ENCODE assay signal across 20 cellular contexts in genomic region chr19:38720559-38721236, GRCh38. TPM values are rescaled to one million over a fixed set of nuclear protein-coding genes. Genes with fewer than 3 reads are reported as not detected.
DNase-seq lines count a peak whose midpoint lies in the region; ATAC-seq, FAIRE-seq and TF ChIP-seq lines count a peak whose summit lies in the region.
"Had no signal": no experiment of that assay in that cellular context is flagged by ENCODE, and none has a peak within 500 bp of the region (broad histone marks: within the 10 kb centered on the region; RNA-seq: fewer than 3 reads in every experiment).

No MANE protein-coding gene starts in this region.

- H3K36me3 Mint-ChIP-seq in MCF 10A (ENCODE audit: insufficient read depth, unreplicated experiment) = peaks cover 90% of the 10 kb centered on the region
- H3K36me3 Mint-ChIP-seq in type B pancreatic cell = no peaks in the 10 kb centered on the region

- POLR2A ChIA-PET in MCF 10A (lab: Yijun Ruan, JAX) (interaction anchor here (0.6 to 2.3 kb wide), 2 partner anchors 11 to 72 kb away, joined by 4 to 10 read pairs; no protein-coding TSS in a partner anchor), H1 (lab: Charles Lee; ENCODE audit: partially characterized antibody) (interaction anchor here (0.5 to 1.0 kb wide), 3 partner anchors 12 to 323 kb away, joined by 3 read pairs; partner anchors contain the start of gene ACTN4)

- no peak overlapping the region for H3K18ac ChIP-seq in H1 (ENCODE audit: extremely low read depth, low read length)

- peaks cover 5 to 21% of the 10 kb centered on the region in 2 experiments for H4K20me1 ChIP-seq in H1 (replicated peaks in 1 of 2; ENCODE audit: control insufficient read depth in 1 of 2, insufficient read depth in 2 of 2, low read length in 2 of 2)

- H2AK5ac ChIP-seq in H1 (ENCODE audit: low read depth, low read length) = no peak overlapping the region

- H3K4me2 ChIP-seq in H1 (ENCODE audit: insufficient read depth in 1 of 2, low read depth in 2 of 2, low read length in 2 of 2) = no peak overlapping the region

- H3K23me2 ChIP-seq in H1 (ENCODE audit: low read depth, low read length) = no peaks in the 10 kb centered on the region; the same call in 1 of the 2 replicates

- intact Hi-C loops in breast epithelium (cut with DNase I; ENCODE audit: low total_unique reads) = no loop called here
- intact Hi-C loops in MCF 10A (cut with micrococcal nuclease) = no loop called here
- intact Hi-C loops in pancreas (cut with DNase I) = no loop called here

- H4K5ac ChIP-seq in H1 (ENCODE audit: insufficient read length, low read depth, low read length) = no peak overlapping the region

- H3K9me3 ChIP-seq in breast epithelium (no peaks in the 10 kb centered on the region), H1 (ENCODE audit: insufficient read depth in 2 of 2, low read depth in 1 of 2, low read length in 1 of 2) (no peaks in the 10 kb centered on the region), pancreas (no peaks in the 10 kb centered on the region)
- H3K9me3 ChIP-seq: MG63 had no signal

- H2BK120ac ChIP-seq in H1 (replicated peaks; ENCODE audit: low read depth, low read length) = no peak overlapping the region

- H3K27ac Mint-ChIP-seq in MCF 10A (ENCODE audit: low read depth, unreplicated experiment) (no peak overlapping the region), type B pancreatic cell (peak overlapping the region; percentile 29)

- no peak for TF ChIP-seq POLR2A in breast epithelium (IDR thresholded peaks at IDR 0.05)
- TF ChIP-seq POLR2A in H1 (IDR thresholded peaks at IDR 0.05; ENCODE audit: control extremely low read depth in 1 of 2, low read depth in 2 of 2, low read length in 2 of 2) = no peak

- no peak overlapping the region for H2BK20ac ChIP-seq in H1 (ENCODE audit: low read length)

- H4K91ac ChIP-seq in H1 (replicated peaks; ENCODE audit: insufficient read length, low read length) = no peak overlapping the region

- H4K8ac ChIP-seq in H1 (ENCODE audit: extremely low read depth, insufficient read depth, low read length) = 0 out of 2 replicates have a peak overlapping the region, but pooled peaks have one; percentile 51

- H3K79me1 ChIP-seq in H1 (ENCODE audit: low read depth, low read length) = peaks cover 4% of the 10 kb centered on the region; the same call in 1 of the 2 replicates

- peaks cover 13% of the 10 kb centered on the region for H3K4me1 Mint-ChIP-seq in MCF 10A (ENCODE audit: insufficient read depth, unreplicated experiment)
- no peaks in the 10 kb centered on the region for H3K4me1 Mint-ChIP-seq in type B pancreatic cell (ENCODE audit: unreplicated experiment)

- FAIRE-seq in H1 (lab: Jason Lieb, UNC) (no peak), pancreas (lab: Jason Lieb, UNC) (no peak)
- FAIRE-seq: endothelial cell of umbilical vein had no signal

- CTCF ChIA-PET in MCF 10A (lab: Yijun Ruan, JAX) (interaction anchor here (0.5 to 1.2 kb wide), 4 partner anchors 8 to 407 kb away, joined by 3 to 4 read pairs (median 3); no protein-coding TSS in a partner anchor), H1 (lab: Charles Lee; ENCODE audit: partially characterized antibody) (interaction anchor here (0.6 to 2.4 kb wide), 2 partner anchors 9 to 10 kb away, joined by 3 to 8 read pairs; no protein-coding TSS in a partner anchor)

- H3K56ac ChIP-seq in H1 (replicated peaks; ENCODE audit: insufficient read length, low read depth, low read length) = no peak overlapping the region

- H3K4me3 ChIP-seq in breast epithelium (no peak overlapping the region), H1 (ENCODE audit: extremely low read depth in 1 of 4, insufficient read depth in 2 of 4, low read depth in 3 of 4, low read length in 4 of 4) (no peak overlapping the region), pancreas (no peak overlapping the region)
- H3K4me3 ChIP-seq: MG63 had no signal

- peaks cover 10% of the 10 kb centered on the region for H3K36me3 ChIP-seq in breast epithelium
- H3K36me3 ChIP-seq in H1 (ENCODE audit: control insufficient read depth in 2 of 4, insufficient read depth in 4 of 4, low read length in 3 of 4) = peaks cover 26 to 71% (median 62%) of the 10 kb centered on the region in 4 experiments; a peak in 7 of 8 replicates
- peaks cover 9 to 83% (median 56%) of the 10 kb centered on the region in 3 donors for H3K36me3 ChIP-seq in pancreas

- no peaks in the 10 kb centered on the region for H3K9me3 Mint-ChIP-seq in MCF 10A (ENCODE audit: unreplicated experiment)
- no peaks in the 10 kb centered on the region for H3K9me3 Mint-ChIP-seq in type B pancreatic cell

- no TSS peak for BruUV-seq in MCF 10A (replicated peaks; lab: Mats Ljungman, UMichigan)

- H3K27me3 ChIP-seq in breast epithelium (no peaks in the 10 kb centered on the region), H1 (replicated peaks in 1 of 4; ENCODE audit: control insufficient read depth in 3 of 4, extremely low read depth in 1 of 4, insufficient read depth in 3 of 4, low read length in 3 of 4) (no peaks in the 10 kb centered on the region), pancreas (no peaks in the 10 kb centered on the region)
- H3K27me3 ChIP-seq: brain microvascular endothelial cell, MG63 had no signal

- no peak overlapping the region for H2AFZ ChIP-seq in H1 (ENCODE audit: low read length)

- H3K4me1 ChIP-seq in breast epithelium (peaks cover 12 to 24% of the 10 kb centered on the region in 2 donors), H1 (replicated peaks in 1 of 4; ENCODE audit: control insufficient read depth in 3 of 4, insufficient read depth in 4 of 4, low read length in 3 of 4) (no peaks in the 10 kb centered on the region), pancreas (no peaks in the 10 kb centered on the region)

- WGBS in H1 (ENCODE audit: extremely low coverage in 1 of 2, insufficient coverage in 1 of 2, insufficient read length in 1 of 2, insufficient replicate concordance in 2 of 2, low coverage in 1 of 2, low lambda C conversion rate in 2 of 2, missing lambda C conversion rate in 1 of 2), 2 experiments = 87% methylated on average over 15 of the region's 15 CpGs; no CpG with 5 or more reads in 1 of the 2 experiments
- WGBS in pancreas, 2 donors = 91 to 95% methylated on average over 15 of the region's 15 CpGs

- H3K4me3 Mint-ChIP-seq in MCF 10A (ENCODE audit: unreplicated experiment) (no peak overlapping the region), type B pancreatic cell (no peak overlapping the region)

- H2BK12ac ChIP-seq in H1 (ENCODE audit: low read depth, low read length) = no peak overlapping the region

- H3K27me3 Mint-ChIP-seq in MCF 10A (ENCODE audit: insufficient read depth, unreplicated experiment) (no peaks in the 10 kb centered on the region), type B pancreatic cell (no peaks in the 10 kb centered on the region)

- no peak overlapping the region for H3K9ac ChIP-seq in H1 (replicated peaks in 1 of 4; ENCODE audit: extremely low read depth in 1 of 4, low read depth in 3 of 4, low read length in 3 of 4)

- no peak overlapping the region for H3K23ac ChIP-seq in H1 (ENCODE audit: insufficient read length)

- no peak overlapping the region; the same call in 1 of the 2 replicates for H2BK5ac ChIP-seq in H1 (ENCODE audit: low read depth, low read length)

- no peak overlapping the region for H3K14ac ChIP-seq in H1 (ENCODE audit: insufficient read length)

- H3K27ac ChIP-seq in breast epithelium (peak overlapping the region; percentile 82 to 92), H1 (ENCODE audit: low read depth, low read length) (no peak overlapping the region), pancreas (peak overlapping the region in 3 of 4 donors; percentile 52 to 70 (median 59))

- no peak for DNase-seq in breast epithelium (ENCODE audit: low spot score in 2 of 2)
- DNase-seq in MCF 10A (ENCODE audit: unreplicated experiment) = no peak
- no peak for DNase-seq in H1 (ENCODE audit: low read depth in 1 of 2, low spot score in 2 of 2)
- DNase-seq in pancreas = no peak
- DNase-seq in type B pancreatic cell (ENCODE audit: extremely low spot score, unreplicated experiment) = no peak
- DNase-seq in left lobe of liver (ENCODE audit: low spot score) = no peak
- DNase-seq: 8988T; activated CD8-positive, alpha-beta memory T cell treated with anti-CD3 and anti-CD28 coated beads for 24 hours; activated gamma-delta T cell; brain microvascular endothelial cell; COR-L47; MG63; NCI-H2171 treated with DMSO at 0.1 percent for 48 hours; NK-92 treated with Interleukin-12 subunit alpha and Interleukin-12 subunit beta, amount 100 ng/mL, for 24 hours had no signal

- TF ChIP-seq CTCF in breast epithelium (IDR thresholded peaks at IDR 0.05) (no peak), MCF 10A (IDR thresholded peaks at IDR 0.05; ENCODE audit: unreplicated experiment) (no peak), H1 (IDR thresholded peaks at IDR 0.05; ENCODE audit: control extremely low read depth in 1 of 3, insufficient read depth in 1 of 3, low read depth in 1 of 3, low read length in 3 of 3) (no peak), pancreas (IDR thresholded peaks at IDR 0.05) (no peak), type B pancreatic cell (conservative IDR thresholded peaks at IDR 0.05) (no peak)

- H3K79me2 ChIP-seq in H1 (ENCODE audit: control insufficient read depth in 1 of 2, insufficient read depth in 2 of 2, low read length in 2 of 2) = no peaks in the 10 kb centered on the region

- TF ChIP-seq RAD21 in H1 (IDR thresholded peaks at IDR 0.05 in 1 of 2, conservative IDR thresholded peaks at IDR 0.05 in 1 of 2; ENCODE audit: low read depth in 2 of 2, low read length in 2 of 2) = no peak

- no peak overlapping the region for H2BK15ac ChIP-seq in H1 (ENCODE audit: low read length)

- TF ChIP-seq EP300 in H1 (IDR thresholded peaks at IDR 0.05; ENCODE audit: borderline replicate concordance in 1 of 2, low read depth in 2 of 2, low read length in 2 of 2) = no peak

- ATAC-seq in pancreas = no peak
- ATAC-seq in left lobe of liver = no peak
- ATAC-seq in GM21360 (IDR thresholded peaks at IDR 0.05; ENCODE audit: unreplicated experiment) = no peak
- ATAC-seq in GM19455 (IDR thresholded peaks at IDR 0.05; ENCODE audit: unreplicated experiment) = no peak

- H3K4ac ChIP-seq in H1 (replicated peaks; ENCODE audit: insufficient read length, low read depth, low read length) = no peak overlapping the region

RNA-seq across cellular contexts. Expression of gene CAPN12, which starts 23.6 kb away (rescaled TPM):
- total RNA-seq in breast epithelium (1 to 10 TPM in 2 of 3 donors, under 1 TPM in 1; 0.16 to 9.2 (median 4.1) TPM), MCF 10A (2022) (not detected in 2 replicates), pancreas (1 to 10 TPM; 2.3 to 8.8 (median 7.1) TPM), type B pancreatic cell (ENCODE audit: low replicate concordance) (3.0 and 4.5 TPM in 2 replicates), left lobe of liver (30.9 TPM)
- total RNA-seq in H1 (2021; fragmentation: NEBNext Ultra II Directional; extraction: Animal tissue kit (Norgen Biotek cat#: 25700)) = 7.9 and 8.8 TPM in 2 replicates
- polyA plus RNA-seq in H1 (2011; rRNA removed) (20.0 and 25.9 TPM in 2 replicates), pancreas (10 to 100 TPM; 40.4 to 46.3 TPM)
- polyA plus RNA-seq in H1 (2011; cell fraction: cytosol; rRNA removed) = 16.5 TPM
- polyA plus RNA-seq in H1 (2011; cell fraction: nucleus; rRNA removed) = 58.9 TPM
- 4.8 to 13.3 TPM (median 8.3 TPM) in 4 replicates for polyA plus RNA-seq in H1 (2012, experiment 1 of 2)
- 4.3 TPM for polyA plus RNA-seq in H1 (2012, experiment 2 of 2)
- 13.2 TPM for polyA plus RNA-seq in H1 (2013, experiment 1 of 2)
- 11.1 TPM for polyA plus RNA-seq in H1 (2013, experiment 2 of 2)
- polyA minus RNA-seq in H1 (2011; rRNA and poly(A)+ RNA removed) = 3.7 and 5.0 TPM in 2 replicates
- polyA minus RNA-seq in H1 (2011; cell fraction: cytosol; rRNA and poly(A)+ RNA removed) = 6.4 TPM
- polyA minus RNA-seq in H1 (2011; cell fraction: nucleus; rRNA and poly(A)+ RNA removed) = 10.9 TPM
- total RNA-seq: endothelial cell of umbilical vein, osteocyte, SK-MEL-5 had no signal

RNA-seq across cellular contexts. Expression of gene LGALS7, which starts 52.6 kb away (rescaled TPM):
- total RNA-seq in breast epithelium (1 to 10 TPM in 1 of 3 donors, not detected in 2; 1.5 TPM), MCF 10A (2022) (1.1 TPM in 1 of 2 replicates, not detected in the other), pancreas (not detected), type B pancreatic cell (ENCODE audit: low replicate concordance) (1.8 and 1.9 TPM in 2 replicates), left lobe of liver (not detected)
- total RNA-seq in H1 (2021; fragmentation: NEBNext Ultra II Directional; extraction: Animal tissue kit (Norgen Biotek cat#: 25700)) = not detected in 2 replicates
- polyA plus RNA-seq in H1 (2011; rRNA removed) (0.32 and 1.2 TPM in 2 replicates), pancreas (not detected)
- polyA plus RNA-seq in H1 (2011; cell fraction: cytosol; rRNA removed) = 0.19 TPM
- 0.44 TPM for polyA plus RNA-seq in H1 (2011; cell fraction: nucleus; rRNA removed)
- polyA plus RNA-seq in H1 (2012, experiment 1 of 2) = not detected in 4 replicates
- not detected for polyA plus RNA-seq in H1 (2012, experiment 2 of 2)
- polyA plus RNA-seq in H1 (2013, experiment 1 of 2) = 0.12 TPM
- not detected for polyA plus RNA-seq in H1 (2013, experiment 2 of 2)
- polyA minus RNA-seq in H1 (2011; rRNA and poly(A)+ RNA removed) = not detected in 2 replicates
- not detected for polyA minus RNA-seq in H1 (2011; cell fraction: cytosol; rRNA and poly(A)+ RNA removed)
- polyA minus RNA-seq in H1 (2011; cell fraction: nucleus; rRNA and poly(A)+ RNA removed) = not detected
- total RNA-seq: endothelial cell of umbilical vein, liver, osteocyte, SK-MEL-5 had no signal
- polyA plus RNA-seq: endothelial cell of umbilical vein, liver had no signal
